ENCODE assay signal across 1 cellular context in genomic region chr5:150542933-150543445, GRCh38.
A peak's percentile ranks its signal among the peaks of the same experiment; 100 is the strongest.
TF ChIP-seq lines count a peak whose summit lies in the region.

No MANE protein-coding gene starts in this region.

TF ChIP-seq in HepG2, 621 proteins besides CTCF, POLR2A, EP300 and RAD21 (continued from another document and continues in another):
- peak; percentile 78 for TF ChIP-seq ZBED4 (CRISPR knock-in tag; IDR thresholded peaks at IDR 0.05; ENCODE audit: borderline replicate concordance)
- no peak for TF ChIP-seq ZNF44 (CRISPR knock-in tag; IDR thresholded peaks at IDR 0.05)
- no peak; the same call in 1 of the 2 replicates for TF ChIP-seq ZNF672 (CRISPR knock-in tag; IDR thresholded peaks at IDR 0.05)
- no peak for TF ChIP-seq PHB2 (IDR thresholded peaks at IDR 0.05; ENCODE audit: partially characterized antibody)
- TF ChIP-seq MAZ (IDR thresholded peaks at IDR 0.05; ENCODE audit: borderline replicate concordance, low read depth, low read length) = peak; percentile 63; the same call in 1 of the 2 replicates
- TF ChIP-seq MAZ (CRISPR knock-in tag; IDR thresholded peaks at IDR 0.05; ENCODE audit: low read depth) = peak; percentile 92
- TF ChIP-seq MAFK (conservative IDR thresholded peaks at IDR 0.05 in 1 of 2, IDR thresholded peaks at IDR 0.05 in 1 of 2; ENCODE audit: low read length in 2 of 2) = peak; percentile 17 to 26; a peak in 3 of 4 replicates
- TF ChIP-seq ZNF263 (CRISPR knock-in tag; IDR thresholded peaks at IDR 0.05) = peak; percentile 78
- TF ChIP-seq FOXC1 (CRISPR knock-in tag; IDR thresholded peaks at IDR 0.05; ENCODE audit: borderline replicate concordance) = peak; percentile 90
- no peak; the same call in 1 of the 2 replicates for TF ChIP-seq MBD4 (IDR thresholded peaks at IDR 0.05; ENCODE audit: borderline replicate concordance, low read length)
- no peak for TF ChIP-seq ZKSCAN5 (CRISPR knock-in tag; IDR thresholded peaks at IDR 0.05)
- peak; percentile 91; the same call in 1 of the 2 replicates for TF ChIP-seq KDM5B (CRISPR knock-in tag; IDR thresholded peaks at IDR 0.05; ENCODE audit: borderline replicate concordance)
- TF ChIP-seq IRF1 (CRISPR knock-in tag; IDR thresholded peaks at IDR 0.05; ENCODE audit: low read depth) = no peak
- TF ChIP-seq TRIM22 (IDR thresholded peaks at IDR 0.05) = no peak
- TF ChIP-seq FOXM1 (CRISPR knock-in tag; IDR thresholded peaks at IDR 0.05) = no peak
- peak; percentile 33; the same call in 1 of the 2 replicates for TF ChIP-seq ZNF235 (CRISPR knock-in tag; IDR thresholded peaks at IDR 0.05; ENCODE audit: borderline replicate concordance)
- peak; percentile 79; the same call in 1 of the 2 replicates for TF ChIP-seq KLF6 (CRISPR knock-in tag; IDR thresholded peaks at IDR 0.05)
- peak; percentile 74; the same call in 1 of the 2 replicates for TF ChIP-seq GMEB1 (CRISPR knock-in tag; IDR thresholded peaks at IDR 0.05; ENCODE audit: borderline replicate concordance)
- TF ChIP-seq RFX3 (CRISPR knock-in tag; IDR thresholded peaks at IDR 0.05) = peak; percentile 40; the same call in 1 of the 2 replicates
- no peak for TF ChIP-seq ZNF382 (CRISPR knock-in tag; IDR thresholded peaks at IDR 0.05; ENCODE audit: borderline replicate concordance)
- 0 out of 2 replicates have a peak, but pooled peaks have one; percentile 22 for TF ChIP-seq RFX5 (IDR thresholded peaks at IDR 0.05; ENCODE audit: low read depth, low read length)
- peak; percentile 89; the same call in 1 of the 2 replicates for TF ChIP-seq CCDC6 (CRISPR knock-in tag; IDR thresholded peaks at IDR 0.05)
- TF ChIP-seq MED1 (CRISPR knock-in tag; IDR thresholded peaks at IDR 0.05) = peak; percentile 100
- TF ChIP-seq ZNF713 (CRISPR knock-in tag; IDR thresholded peaks at IDR 0.05) = no peak
- TF ChIP-seq ZNF12 (CRISPR knock-in tag; IDR thresholded peaks at IDR 0.05) = peak; percentile 63; the same call in 1 of the 2 replicates
- TF ChIP-seq NFKB2 (CRISPR knock-in tag; IDR thresholded peaks at IDR 0.05; ENCODE audit: borderline replicate concordance) = peak; percentile 87; the same call in 1 of the 2 replicates
- TF ChIP-seq IKZF4 (CRISPR knock-in tag; IDR thresholded peaks at IDR 0.05; ENCODE audit: borderline replicate concordance, low read depth, not compliant biosample characterization) = no peak
- peak; percentile 100 for TF ChIP-seq DPF2 (CRISPR knock-in tag; IDR thresholded peaks at IDR 0.05; ENCODE audit: borderline replicate concordance, low read depth)
- no peak for TF ChIP-seq NONO (IDR thresholded peaks at IDR 0.05)
- TF ChIP-seq NONO (CRISPR knock-in tag; conservative IDR thresholded peaks at IDR 0.05) = peak; percentile 100
- peak; percentile 45; the same call in 1 of the 2 replicates for TF ChIP-seq ZBTB10 (CRISPR knock-in tag; IDR thresholded peaks at IDR 0.05; ENCODE audit: borderline replicate concordance)
- peak; percentile 100 for TF ChIP-seq MEIS1 (CRISPR knock-in tag; IDR thresholded peaks at IDR 0.05; ENCODE audit: borderline replicate concordance)
- no peak for TF ChIP-seq PLRG1 (conservative IDR thresholded peaks at IDR 0.05)
- TF ChIP-seq ZNF839 (CRISPR knock-in tag; IDR thresholded peaks at IDR 0.05; ENCODE audit: borderline replicate concordance) = peak; percentile 46; the same call in 1 of the 2 replicates
- TF ChIP-seq ARNT2 (CRISPR knock-in tag; IDR thresholded peaks at IDR 0.05; ENCODE audit: low read depth) = peak; percentile 88
- TF ChIP-seq ZNF446 (CRISPR knock-in tag; IDR thresholded peaks at IDR 0.05) = peak; percentile 23; the same call in 1 of the 2 replicates
- no peak for TF ChIP-seq ATRX (CRISPR knock-in tag; IDR thresholded peaks at IDR 0.05; ENCODE audit: borderline replicate concordance)
- no peak for TF ChIP-seq ZNF850 (CRISPR knock-in tag; conservative IDR thresholded peaks at IDR 0.05)
- TF ChIP-seq SOX5 (CRISPR knock-in tag; IDR thresholded peaks at IDR 0.05; ENCODE audit: borderline replicate concordance) = peak; percentile 98
- TF ChIP-seq ZKSCAN8 (CRISPR knock-in tag; IDR thresholded peaks at IDR 0.05; ENCODE audit: borderline replicate concordance) = peak; percentile 77
- TF ChIP-seq TIGD3 (CRISPR knock-in tag; IDR thresholded peaks at IDR 0.05; ENCODE audit: borderline replicate concordance) = peak; percentile 92
- no peak for TF ChIP-seq RORA (CRISPR knock-in tag; IDR thresholded peaks at IDR 0.05)
- TF ChIP-seq PLSCR1 (CRISPR knock-in tag; IDR thresholded peaks at IDR 0.05; ENCODE audit: borderline replicate concordance) = no peak; the same call in 1 of the 2 replicates
- TF ChIP-seq PBX3 (CRISPR knock-in tag; IDR thresholded peaks at IDR 0.05; ENCODE audit: borderline replicate concordance) = no peak
- TF ChIP-seq HMGXB3 (CRISPR knock-in tag; IDR thresholded peaks at IDR 0.05; ENCODE audit: borderline replicate concordance) = peak; percentile 91
- no peak for TF ChIP-seq CAMTA2 (CRISPR knock-in tag; IDR thresholded peaks at IDR 0.05; ENCODE audit: borderline replicate concordance)
